In genomic region chr15:37818152-37818677, GRCh38 we compare ENCODE assay signal across 17 cellular contexts.
"Had no signal": no experiment of that assay in that cellular context is flagged by ENCODE, and none has a peak within 500 bp of the region (broad histone marks: within the 10 kb centered on the region; RNA-seq: fewer than 3 reads in every experiment).

No MANE protein-coding gene starts in this region.

- H3K4me3 ChIP-seq: coronary artery, dorsolateral prefrontal cortex, esophagus muscularis mucosa, gastroesophageal sphincter, heart right ventricle, left lung, lower lobe of right lung had no signal

- H3K27ac ChIP-seq: coronary artery, dorsolateral prefrontal cortex, esophagus muscularis mucosa, foreskin keratinocyte, gastroesophageal sphincter, heart right ventricle, left lung, lower lobe of right lung had no signal

- H3K36me3 ChIP-seq: esophagus muscularis mucosa, gastroesophageal sphincter, heart right ventricle, left lung, lower lobe of right lung had no signal

- H3K9me3 ChIP-seq: esophagus muscularis mucosa, gastroesophageal sphincter, heart right ventricle, left lung, lower lobe of right lung had no signal

- DNase-seq: dermis blood vessel endothelial cell; dorsolateral prefrontal cortex; effector CD4-positive, alpha-beta T cell; effector memory CD4-positive, alpha-beta T cell; foreskin keratinocyte; glutamatergic neuron; heart right ventricle; hippocampal formation; left cardiac atrium; left lung; left ventricle myocardium superior; lower lobe of right lung; mesendoderm; midbrain had no signal

- H3K27me3 ChIP-seq: esophagus muscularis mucosa, foreskin keratinocyte, left lung had no signal
